Comparison of ENCODE assay signal across 9 cellular contexts in the genomic region with DNA sequence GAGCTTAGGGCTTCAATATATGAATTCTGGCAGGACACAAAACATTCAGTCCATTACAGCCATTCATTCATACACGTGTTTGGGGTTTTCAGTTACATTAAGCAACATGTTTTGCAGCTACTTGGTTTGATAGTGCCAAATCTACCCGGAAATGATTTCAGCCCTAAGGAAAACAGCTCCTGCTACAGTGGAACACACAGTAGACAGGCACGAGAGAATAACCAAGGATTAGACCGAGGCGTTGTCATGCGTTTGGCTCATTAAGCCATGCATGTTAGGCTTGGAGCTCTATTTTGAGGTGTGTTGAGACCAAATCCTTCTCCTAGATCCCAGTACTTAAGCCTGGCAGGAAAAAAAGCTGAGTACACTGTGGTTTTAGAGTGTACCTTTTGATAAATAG.
A peak's percentile ranks its signal among the peaks of the same experiment; 100 is the strongest.
DNase-seq lines count a peak whose midpoint lies in the region; ATAC-seq and TF ChIP-seq lines count a peak whose summit lies in the region.
"Had no signal": no experiment of that assay in that cellular context is flagged by ENCODE, and none has a peak within 500 bp of the region (broad histone marks: within the 10 kb centered on the region; RNA-seq: fewer than 3 reads in every experiment).

No MANE protein-coding gene starts in this region.

- DNase-seq in NOMO-1 treated with DMSO at 0.1 percent for 48 hours (lab: John Stamatoyannopoulos, UW; ENCODE audit: unreplicated experiment) = peak; percentile 38
- DNase-seq in NOMO-1 treated with dmso at 0.1 percent for 144 hours (lab: John Stamatoyannopoulos, UW; ENCODE audit: unreplicated experiment) = no peak
- DNase-seq in left cardiac atrium = no peak
- no peak for DNase-seq in NCI-H524 (lab: John Stamatoyannopoulos, UW)
- no peak for DNase-seq in tibial nerve (ENCODE audit: low spot score in 2 of 2)
- no peak for DNase-seq in effector memory CD4-positive, alpha-beta T cell
- DNase-seq: NCI-H1417 had no signal

- TF ChIP-seq EP300 in tibial nerve (IDR thresholded peaks at IDR 0.05) = peak in 1 of 2 donors; percentile 40

- peak; percentile 72 to 83 for ATAC-seq in left cardiac atrium

- H3K9me3 ChIP-seq in subcutaneous abdominal adipose tissue (ENCODE audit: control insufficient read depth in 5 of 5, low read length in 5 of 5) (no peaks in the 10 kb centered on the region), tibial nerve (no peaks in the 10 kb centered on the region)
- H3K9me3 ChIP-seq in effector memory CD4-positive, alpha-beta T cell (ENCODE audit: control insufficient read depth, low read length) = no peaks in the 10 kb centered on the region

- peak overlapping the region in 1 of 5 donors; percentile 20 for H3K9ac ChIP-seq in subcutaneous abdominal adipose tissue (ENCODE audit: low read length in 5 of 5)

- peaks cover 5 to 28% (median 24%) of the 10 kb centered on the region in 5 donors for H3K4me1 ChIP-seq in subcutaneous abdominal adipose tissue (ENCODE audit: control insufficient read depth in 5 of 5, insufficient read depth in 5 of 5, low read length in 5 of 5)
- H3K4me1 ChIP-seq in tibial nerve = peaks cover 0 to 22% (median 0%) of the 10 kb centered on the region in 4 donors
- peaks cover 23% of the 10 kb centered on the region for H3K4me1 ChIP-seq in effector memory CD4-positive, alpha-beta T cell (ENCODE audit: control insufficient read depth, insufficient read depth, low read length, poor library complexity, severe bottlenecking)

- intact Hi-C loops in left cardiac atrium (cut with DNase I) = no loop called here

- WGBS in tibial nerve, 2 donors = 37 to 52% methylated on average over 6 of the region's 6 CpGs

- H3K27me3 ChIP-seq in subcutaneous abdominal adipose tissue (ENCODE audit: control insufficient read depth in 5 of 5, insufficient read depth in 4 of 5, low read length in 5 of 5) = no peaks in the 10 kb centered on the region
- no peaks in the 10 kb centered on the region for H3K27me3 ChIP-seq in tibial nerve
- H3K27me3 ChIP-seq in effector memory CD4-positive, alpha-beta T cell (replicated peaks; ENCODE audit: control insufficient read depth, insufficient read depth, low read length, poor library complexity, severe bottlenecking) = no peaks in the 10 kb centered on the region

- no peak for TF ChIP-seq CTCF in VCaP (conservative IDR thresholded peaks at IDR 0.05)
- TF ChIP-seq CTCF in tibial nerve (IDR thresholded peaks at IDR 0.05) = no peak

- no peak for TF ChIP-seq POLR2A in tibial nerve (IDR thresholded peaks at IDR 0.05)

- H3K36me3 ChIP-seq in subcutaneous abdominal adipose tissue (ENCODE audit: control insufficient read depth in 5 of 5, insufficient read depth in 5 of 5, low read length in 5 of 5) = peaks cover 0 to 3% (median 0%) of the 10 kb centered on the region in 5 donors
- no peaks in the 10 kb centered on the region for H3K36me3 ChIP-seq in tibial nerve
- peaks cover 31% of the 10 kb centered on the region for H3K36me3 ChIP-seq in effector memory CD4-positive, alpha-beta T cell (ENCODE audit: control insufficient read depth, insufficient read depth, low read length)

- no peak overlapping the region for H3K4me3 ChIP-seq in subcutaneous abdominal adipose tissue (ENCODE audit: low read depth in 1 of 5, low read length in 5 of 5)
- no peak overlapping the region for H3K4me3 ChIP-seq in tibial nerve
- H3K4me3 ChIP-seq in effector memory CD4-positive, alpha-beta T cell (ENCODE audit: insufficient read depth, low read depth, low read length, poor library complexity, severe bottlenecking) = no peak overlapping the region

- H3K27ac ChIP-seq in VCaP (peak overlapping the region; percentile 27), subcutaneous abdominal adipose tissue (ENCODE audit: low read depth, low read length) (peak overlapping the region; percentile 3), tibial nerve (peak overlapping the region in 2 of 4 donors; percentile 23 to 42)
- H3K27ac ChIP-seq in effector memory CD4-positive, alpha-beta T cell (ENCODE audit: insufficient read depth, low read length, poor library complexity, severe bottlenecking) = no peak overlapping the region
